14 cellular contexts compared by ENCODE assay signal in genomic region chr7:116906391-116906790, GRCh38. TPM values are rescaled to one million over a fixed set of nuclear protein-coding genes. Genes with fewer than 3 reads are reported as not detected.
DNase-seq lines count a peak whose midpoint lies in the region; TF ChIP-seq lines count a peak whose summit lies in the region.
"Had no signal": no experiment of that assay in that cellular context is flagged by ENCODE, and none has a peak within 500 bp of the region (broad histone marks: within the 10 kb centered on the region; RNA-seq: fewer than 3 reads in every experiment).

No MANE protein-coding gene starts in this region.

- peak overlapping the region; percentile 91 for H3K27ac Mint-ChIP-seq in glutamatergic neuron (ENCODE audit: unreplicated experiment)
- no peak overlapping the region for H3K27ac Mint-ChIP-seq in activated naive CD8-positive, alpha-beta T cell treated with anti-CD3 and anti-CD28 coated beads for 36 hours
- H3K27ac Mint-ChIP-seq: CD14-positive monocyte; CD8-positive, alpha-beta T cell had no signal

- no peak for TF ChIP-seq CTCF in glutamatergic neuron (IDR thresholded peaks at IDR 0.05; ENCODE audit: partially characterized antibody, unreplicated experiment)

- H3K9me3 Mint-ChIP-seq in glutamatergic neuron (ENCODE audit: unreplicated experiment): peaks cover 6% of the 10 kb centered on the region
- H3K9me3 Mint-ChIP-seq in activated naive CD8-positive, alpha-beta T cell treated with anti-CD3 and anti-CD28 coated beads for 36 hours: no peaks in the 10 kb centered on the region
- H3K9me3 Mint-ChIP-seq: CD14-positive monocyte; CD8-positive, alpha-beta T cell; H9 had no signal

- peaks cover 37% of the 10 kb centered on the region for H3K4me1 Mint-ChIP-seq in glutamatergic neuron (ENCODE audit: low read depth, unreplicated experiment)
- peaks cover 1% of the 10 kb centered on the region for H3K4me1 Mint-ChIP-seq in activated naive CD8-positive, alpha-beta T cell treated with anti-CD3 and anti-CD28 coated beads for 36 hours

- DNase-seq in NCI-H1694 treated with DMSO at 0.1 percent for 48 hours (lab: John Stamatoyannopoulos, UW) (peak; percentile 3), NCI-H1694 (lab: John Stamatoyannopoulos, UW) (no peak), NCI-H2171 treated with DMSO at 0.1 percent for 48 hours (lab: John Stamatoyannopoulos, UW) (peak; percentile 19), glutamatergic neuron (peak; percentile 31), NCI-H1930 (lab: John Stamatoyannopoulos, UW) (no peak)
- no peak for DNase-seq in activated naive CD8-positive, alpha-beta T cell treated with anti-CD3 and anti-CD28 coated beads for 36 hours
- no peak for DNase-seq in activated effector memory CD4-positive, alpha-beta T cell treated with anti-CD3 and anti-CD28 coated beads, Interleukin-2, amount 50 U/mL, for 16 hours
- DNase-seq: 8988T; CD8-positive, alpha-beta T cell; COR-L47; GOT3; H9; IMR-90 had no signal

- H3K4me3 Mint-ChIP-seq in glutamatergic neuron (ENCODE audit: unreplicated experiment): peak overlapping the region; percentile 69
- no peak overlapping the region for H3K4me3 Mint-ChIP-seq in activated naive CD8-positive, alpha-beta T cell treated with anti-CD3 and anti-CD28 coated beads for 36 hours
- H3K4me3 Mint-ChIP-seq: CD14-positive monocyte; CD8-positive, alpha-beta T cell; H9 had no signal

- H3K36me3 Mint-ChIP-seq in glutamatergic neuron (ENCODE audit: unreplicated experiment): no peaks in the 10 kb centered on the region
- H3K36me3 Mint-ChIP-seq in activated naive CD8-positive, alpha-beta T cell treated with anti-CD3 and anti-CD28 coated beads for 36 hours: peaks cover 32% of the 10 kb centered on the region

- peaks cover 4% of the 10 kb centered on the region for H3K27me3 Mint-ChIP-seq in glutamatergic neuron (ENCODE audit: unreplicated experiment)
- no peaks in the 10 kb centered on the region for H3K27me3 Mint-ChIP-seq in activated naive CD8-positive, alpha-beta T cell treated with anti-CD3 and anti-CD28 coated beads for 36 hours

RNA-seq across cellular contexts. Expression of gene CAPZA2, which starts 44.0 kb away (rescaled TPM):
- total RNA-seq in glutamatergic neuron (ENCODE audit: unreplicated experiment): 142 TPM
- total RNA-seq in activated naive CD8-positive, alpha-beta T cell treated with anti-CD3 and anti-CD28 coated beads for 36 hours: 100 to 1,000 TPM; 158 to 177 TPM

RNA-seq across cellular contexts. Expression of gene ST7, which starts 46.9 kb away (rescaled TPM):
- 107 TPM for total RNA-seq in glutamatergic neuron (ENCODE audit: unreplicated experiment)
- 10 to 100 TPM in 1 of 2 experiments, 1 to 10 TPM in 1; 8.4 to 10.2 TPM for total RNA-seq in activated naive CD8-positive, alpha-beta T cell treated with anti-CD3 and anti-CD28 coated beads for 36 hours

Comparison
In these comparisons a context has a peak if more than half of its experiments do, and no peak if none do; other contexts are left out.
1. DNase-seq: peak in NCI-H1694 treated with DMSO at 0.1 percent for 48 hours (single experiment), NCI-H2171 treated with DMSO at 0.1 percent for 48 hours (single experiment) and glutamatergic neuron (single experiment); none in NCI-H1694 (single experiment), activated naive CD8-positive, alpha-beta T cell treated with anti-CD3 and anti-CD28 coated beads for 36 hours (single experiment), NCI-H1930 (0 of 2) and activated effector memory CD4-positive, alpha-beta T cell treated with anti-CD3 and anti-CD28 coated beads, Interleukin-2, amount 50 U/mL, for 16 hours (single experiment).